Comparison of ENCODE assay signal across 21 cellular contexts in the genomic region with DNA sequence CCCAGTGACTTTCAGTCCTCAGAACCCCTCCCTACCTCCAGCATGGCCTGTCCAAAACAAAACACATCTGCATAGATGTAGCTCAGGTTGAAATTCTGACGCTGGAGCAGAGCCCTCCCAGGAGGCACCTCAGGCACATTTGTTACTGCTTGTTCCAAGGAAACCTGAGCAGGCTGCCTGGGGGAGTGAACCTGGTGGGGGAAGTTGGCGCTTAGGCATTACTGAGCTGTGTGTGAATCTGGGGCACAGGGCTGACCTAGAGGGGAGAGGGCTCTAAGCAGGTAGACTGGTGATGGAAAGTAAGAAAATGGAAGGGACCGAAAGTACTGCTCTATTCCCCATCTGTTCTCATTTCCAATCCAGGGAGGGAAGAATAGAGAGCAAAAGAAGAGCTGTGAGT.
"Had no signal": no experiment of that assay in that cellular context is flagged by ENCODE, and none has a peak within 500 bp of the region (broad histone marks: within the 10 kb centered on the region; RNA-seq: fewer than 3 reads in every experiment).

No MANE protein-coding gene starts in this region.

- H3K9me3 ChIP-seq: mucosa of descending colon, psoas muscle, sigmoid colon, stomach, thyroid gland, vagina had no signal

- DNase-seq: cortex of kidney; effector memory CD8-positive, alpha-beta T cell; erythroblast; hypothalamus; immature natural killer cell; mesenchymal stem cell; mucosa of descending colon; naive B cell; psoas muscle; right cardiac atrium; sigmoid colon; stimulated activated CD4-positive, alpha-beta T cell treated with anti-CD3 and anti-CD28 coated beads, Interleukin-2, amount 100 ng/mL, for 24 hours; stimulated activated CD4-positive, alpha-beta T cell treated with anti-CD3 and anti-CD28 coated beads, Interleukin-4, amount 100 ng/mL, for 24 hours; stimulated activated naive B cell treated with anti-CD40 and anti-IgM and Interleukin-4, amounts not matched to agents 10 μg/mL and 1 μg/mL and 100 μg/mL, for 72 hours; stomach; thyroid gland had no signal

- H3K9me3 Mint-ChIP-seq: effector memory CD8-positive, alpha-beta T cell; immature natural killer cell; mesothelial cell of epicardium; naive B cell; natural killer cell treated with Interleukin-12 subunit alpha and Interleukin-12 subunit beta and Interleukin-15 and Interleukin-18, amount 100 ng/mL, for 72 hours; neural progenitor cell; stimulated activated naive B cell treated with anti-CD40 and anti-IgM and Interleukin-4, amounts not matched to agents 10 μg/mL and 1 μg/mL and 100 μg/mL, for 72 hours had no signal

- H3K4me1 ChIP-seq: psoas muscle, sigmoid colon, thyroid gland, vagina had no signal

- H3K27me3 ChIP-seq: neural progenitor cell, sigmoid colon, stomach, thyroid gland, vagina had no signal

- H3K36me3 ChIP-seq: neural progenitor cell had no signal

- H2AFZ ChIP-seq: neural progenitor cell had no signal

- H3K4me1 Mint-ChIP-seq: immature natural killer cell, naive B cell, neural progenitor cell had no signal

- H3K27ac Mint-ChIP-seq: effector memory CD8-positive, alpha-beta T cell; mesothelial cell of epicardium; naive B cell; natural killer cell treated with Interleukin-12 subunit alpha and Interleukin-12 subunit beta and Interleukin-15 and Interleukin-18, amount 100 ng/mL, for 72 hours; neural progenitor cell; stimulated activated naive B cell treated with anti-CD40 and anti-IgM and Interleukin-4, amounts not matched to agents 10 μg/mL and 1 μg/mL and 100 μg/mL, for 72 hours had no signal

- H3K27ac ChIP-seq: neural progenitor cell, psoas muscle, sigmoid colon, stomach, thyroid gland, vagina had no signal

- H3K36me3 Mint-ChIP-seq: immature natural killer cell; naive B cell; natural killer cell treated with Interleukin-12 subunit alpha and Interleukin-12 subunit beta and Interleukin-15 and Interleukin-18, amount 100 ng/mL, for 72 hours; stimulated activated naive B cell treated with anti-CD40 and anti-IgM and Interleukin-4, amounts not matched to agents 10 μg/mL and 1 μg/mL and 100 μg/mL, for 72 hours had no signal

- ATAC-seq: effector memory CD8-positive, alpha-beta T cell; left lobe of liver; mucosa of descending colon; natural killer cell treated with Interleukin-12 subunit alpha and Interleukin-12 subunit beta and Interleukin-15 and Interleukin-18, amount 100 ng/mL, for 72 hours; right cardiac atrium; stimulated activated naive B cell treated with anti-CD40 and anti-IgM and Interleukin-4, amounts not matched to agents 10 μg/mL and 1 μg/mL and 100 μg/mL, for 72 hours had no signal

- H3K4me2 ChIP-seq: neural progenitor cell had no signal

- H3K4me3 Mint-ChIP-seq: effector memory CD8-positive, alpha-beta T cell; immature natural killer cell; mesothelial cell of epicardium; naive B cell; natural killer cell treated with Interleukin-12 subunit alpha and Interleukin-12 subunit beta and Interleukin-15 and Interleukin-18, amount 100 ng/mL, for 72 hours; neural progenitor cell; stimulated activated naive B cell treated with anti-CD40 and anti-IgM and Interleukin-4, amounts not matched to agents 10 μg/mL and 1 μg/mL and 100 μg/mL, for 72 hours had no signal

- H3K4me3 ChIP-seq: mucosa of descending colon, neural progenitor cell, psoas muscle, sigmoid colon, stomach, thyroid gland, vagina had no signal

- H3K9ac ChIP-seq: neural progenitor cell had no signal
